ENCODE assay signal across 18 cellular contexts in genomic region chr1:227949341-227949921, GRCh38. TPM values are rescaled to one million over a fixed set of nuclear protein-coding genes. Genes with fewer than 3 reads are reported as not detected.
A peak's percentile ranks its signal among the peaks of the same experiment; 100 is the strongest.
DNase-seq lines count a peak whose midpoint lies in the region; ATAC-seq, FAIRE-seq and TF ChIP-seq lines count a peak whose summit lies in the region.
"Had no signal": no experiment of that assay in that cellular context is flagged by ENCODE, and none has a peak within 500 bp of the region (broad histone marks: within the 10 kb centered on the region; RNA-seq: fewer than 3 reads in every experiment).

No MANE protein-coding gene starts in this region.

- TF ChIP-seq CTCF in mammary epithelial cell (conservative IDR thresholded peaks at IDR 0.05 in 1 of 2, IDR thresholded peaks at IDR 0.05 in 1 of 2; ENCODE audit: extremely low read depth in 1 of 2, insufficient read depth in 1 of 2, low read depth in 1 of 2, low read length in 2 of 2) (no peak), MCF 10A (IDR thresholded peaks at IDR 0.05; ENCODE audit: unreplicated experiment) (no peak), suprapubic skin (IDR thresholded peaks at IDR 0.05) (no peak)

- H3K4me1 Mint-ChIP-seq in MCF 10A (ENCODE audit: insufficient read depth, unreplicated experiment) = peaks cover 25% of the 10 kb centered on the region
- H3K4me1 Mint-ChIP-seq: activated CD4-positive, alpha-beta T cell treated with anti-CD3 and anti-CD28 coated beads, Interleukin-2, amount 10 ng/mL, durations not matched to agents 24 days and 14 days had no signal

- H3K9me3 Mint-ChIP-seq in MCF 10A (ENCODE audit: unreplicated experiment) = no peaks in the 10 kb centered on the region
- H3K9me3 Mint-ChIP-seq: activated CD4-positive, alpha-beta T cell treated with anti-CD3 and anti-CD28 coated beads, Interleukin-2, amount 10 ng/mL, durations not matched to agents 24 days and 14 days; T-helper 1 cell treated with Interleukin-12 subunit alpha and Interleukin-12 subunit beta and Interleukin-4 antibody, amounts not matched to agents 30 μg/mL and 1 μg/mL, for 36 hours had no signal

- peak overlapping the region; percentile 90 for H3K4me2 ChIP-seq in mammary epithelial cell (ENCODE audit: insufficient read depth, low read depth, low read length)

- no peak for ATAC-seq in GM18858 (IDR thresholded peaks at IDR 0.05; ENCODE audit: unreplicated experiment)

- in situ Hi-C loops in mammary epithelial cell (cut with MboI; ENCODE audit: low sequenced_read_pairs in 2 of 2) = loop anchor here (5.0 to 25.0 kb wide), 3 partner anchors 185 to 462 kb away; no protein-coding TSS in a partner anchor

- H3K9me3 ChIP-seq in mammary epithelial cell (replicated peaks; ENCODE audit: insufficient read depth, low read length) (peaks cover 2% of the 10 kb centered on the region), suprapubic skin (no peaks in the 10 kb centered on the region)
- H3K9me3 ChIP-seq: thoracic aorta had no signal

- peaks cover 19% of the 10 kb centered on the region for H3K27me3 Mint-ChIP-seq in MCF 10A (ENCODE audit: insufficient read depth, unreplicated experiment)

- H3K9ac ChIP-seq in mammary epithelial cell (ENCODE audit: insufficient read depth, low read length) = no peak overlapping the region
- H3K9ac ChIP-seq: BLaER1 had no signal

- CTCF ChIA-PET in mammary epithelial cell (lab: Charles Lee; ENCODE audit: low non-redundant PET) = no interaction called here
- CTCF ChIA-PET in MCF 10A (lab: Yijun Ruan, JAX) = interaction anchor here (0.9 to 1.2 kb wide), 2 partner anchors 50 to 188 kb away, joined by 3 to 5 read pairs; no protein-coding TSS in a partner anchor

- intact Hi-C loops in mammary epithelial cell (cut with micrococcal nuclease) = loop anchor here (5.0 kb wide), 1 partner anchor 52 kb away; no protein-coding TSS in a partner anchor
- intact Hi-C loops in MCF 10A (cut with micrococcal nuclease) = loop anchor here (5.0 kb wide), 1 partner anchor 138 kb away; no protein-coding TSS in a partner anchor

- no peak overlapping the region for H2AFZ ChIP-seq in mammary epithelial cell (ENCODE audit: low read depth, low read length)

- no peak for TF ChIP-seq POLR2A in suprapubic skin (IDR thresholded peaks at IDR 0.05)

- H3K4me1 ChIP-seq in mammary epithelial cell (ENCODE audit: insufficient read depth, low read length) (peaks cover 30% of the 10 kb centered on the region), suprapubic skin (peaks cover 48% of the 10 kb centered on the region)

- no peaks in the 10 kb centered on the region for H3K27me3 ChIP-seq in mammary epithelial cell (ENCODE audit: insufficient read depth, low read length)
- H3K27me3 ChIP-seq in suprapubic skin = peaks cover 9% of the 10 kb centered on the region

- peaks cover 40% of the 10 kb centered on the region for H3K79me2 ChIP-seq in mammary epithelial cell (ENCODE audit: insufficient read depth, low read length)

- H3K27ac ChIP-seq in mammary epithelial cell (ENCODE audit: insufficient read depth, low read depth, low read length) = no peak overlapping the region
- no peak overlapping the region for H3K27ac ChIP-seq in suprapubic skin
- H3K27ac ChIP-seq: BLaER1, thoracic aorta had no signal

- TF ChIP-seq EP300 in suprapubic skin (IDR thresholded peaks at IDR 0.05) = no peak

- H3K27ac Mint-ChIP-seq in MCF 10A (ENCODE audit: low read depth, unreplicated experiment) = no peak overlapping the region
- H3K27ac Mint-ChIP-seq: activated CD4-positive, alpha-beta T cell treated with anti-CD3 and anti-CD28 coated beads, Interleukin-2, amount 10 ng/mL, durations not matched to agents 24 days and 14 days; activated naive CD8-positive, alpha-beta T cell; endodermal cell; T-helper 1 cell treated with Interleukin-12 subunit alpha and Interleukin-12 subunit beta and Interleukin-4 antibody, amounts not matched to agents 30 μg/mL and 1 μg/mL, for 36 hours had no signal

- dilution Hi-C loops in mammary epithelial cell (cut with HindIII; ENCODE audit: low sequenced_read_pairs) = loop anchor here (25.0 kb wide), 1 partner anchor 187 kb away; no protein-coding TSS in a partner anchor

- H3K36me3 ChIP-seq in mammary epithelial cell (ENCODE audit: insufficient read depth, low read length) (no peaks in the 10 kb centered on the region), suprapubic skin (no peaks in the 10 kb centered on the region)
- H3K36me3 ChIP-seq: BLaER1, thoracic aorta had no signal

- no peak for FAIRE-seq in HTR-8/SVneo (lab: Jason Lieb, UNC)
- FAIRE-seq: colon had no signal

- no peak overlapping the region for H3K4me3 Mint-ChIP-seq in MCF 10A (ENCODE audit: unreplicated experiment)

- peak overlapping the region in 1 of 3 experiments; percentile 86 for H3K4me3 ChIP-seq in mammary epithelial cell (replicated peaks in 1 of 3; ENCODE audit: insufficient read depth in 1 of 3, low read depth in 2 of 3, low read length in 3 of 3)
- no peak overlapping the region for H3K4me3 ChIP-seq in suprapubic skin

- POLR2A ChIA-PET in MCF 10A (lab: Yijun Ruan, JAX) = interaction anchor here (0.6 to 3.8 kb wide), 3 partner anchors 15 to 219 kb away, joined by 4 to 38 read pairs (median 6); no protein-coding TSS in a partner anchor

- H3K36me3 Mint-ChIP-seq in MCF 10A (ENCODE audit: insufficient read depth, unreplicated experiment) = no peaks in the 10 kb centered on the region
- H3K36me3 Mint-ChIP-seq: activated naive CD8-positive, alpha-beta T cell had no signal

- DNase-seq in mammary epithelial cell (no peak), MCF 10A (ENCODE audit: unreplicated experiment) (no peak), SK-N-DZ (ENCODE audit: low spot score) (peak; percentile 1), mesenteric fat pad (ENCODE audit: low spot score) (peak; percentile 60), suprapubic skin (ENCODE audit: low spot score in 2 of 2) (peak; percentile 57 to 69), HTR-8/SVneo (ENCODE audit: insufficient read length, low spot score) (no peak), cortex of kidney (lab: John Stamatoyannopoulos, UW) (no peak)
- DNase-seq: activated CD4-positive, alpha-beta T cell treated with anti-CD3 and anti-CD28 coated beads, Interleukin-2, amount 10 ng/mL, durations not matched to agents 24 days and 14 days; NCI-H69; nucleus accumbens; SHP77 treated with DMSO at 0.1 percent for 48 hours had no signal

- no TSS peak for BruUV-seq in mammary epithelial cell (replicated peaks; lab: Mats Ljungman, UMichigan)
- BruUV-seq in MCF 10A (replicated peaks; lab: Mats Ljungman, UMichigan) = no TSS peak

- 100% methylated on average over 3 of the region's 11 CpGs for WGBS in mammary epithelial cell (ENCODE audit: low coverage, missing lambda C conversion rate)
- WGBS in suprapubic skin = 52% methylated on average over 4 of the region's 11 CpGs

- no peaks in the 10 kb centered on the region for H4K20me1 ChIP-seq in mammary epithelial cell (ENCODE audit: insufficient read depth, low read length)

RNA-seq across cellular contexts. Expression of gene WNT9A, which starts 1.7 kb away (rescaled TPM):
- 1 to 10 TPM; 7.1 to 7.2 TPM for total RNA-seq in mammary epithelial cell
- 15.4 TPM for polyA plus RNA-seq in mammary epithelial cell
- polyA minus RNA-seq in mammary epithelial cell = 19.7 TPM
- total RNA-seq in MCF 10A (2022) = 2.6 and 6.6 TPM in 2 replicates
- polyA plus RNA-seq in SK-N-DZ (2014; cell fraction: cytosol; rRNA removed) = 0.38 and 0.44 TPM in 2 replicates
- polyA plus RNA-seq in SK-N-DZ (2014; cell fraction: nucleus; rRNA removed) = 0.46 and 1.2 TPM in 2 replicates
- total RNA-seq in mesenteric fat pad = 1.3 TPM
- total RNA-seq in suprapubic skin = 1 to 10 TPM in 2 of 4 donors, under 1 TPM in 2; 0.85 to 2.6 (median 1.1) TPM
- total RNA-seq: activated CD4-positive, alpha-beta T cell treated with anti-CD3 and anti-CD28 coated beads, Interleukin-2, amount 10 ng/mL, durations not matched to agents 24 days and 14 days had no signal

RNA-seq across cellular contexts. Expression of gene WNT3A, which starts 57.4 kb away (rescaled TPM):
- total RNA-seq in mammary epithelial cell (not detected), MCF 10A (2022) (0.10 TPM in 1 of 2 replicates, not detected in the other), mesenteric fat pad (not detected), suprapubic skin (1 to 10 TPM; 2.8 to 6.3 (median 3.8) TPM)
- polyA plus RNA-seq in mammary epithelial cell = 0.02 TPM
- not detected for polyA minus RNA-seq in mammary epithelial cell
- polyA plus RNA-seq in SK-N-DZ (2014; cell fraction: cytosol; rRNA removed) = not detected in 2 replicates
- polyA plus RNA-seq in SK-N-DZ (2014; cell fraction: nucleus; rRNA removed) = not detected in 2 replicates
- total RNA-seq: activated CD4-positive, alpha-beta T cell treated with anti-CD3 and anti-CD28 coated beads, Interleukin-2, amount 10 ng/mL, durations not matched to agents 24 days and 14 days; thoracic aorta had no signal

Comparison
In these comparisons a context has a peak if more than half of its experiments do, and no peak if none do; other contexts are left out.
1. DNase-seq: peak in SK-N-DZ (single experiment), mesenteric fat pad (single experiment) and suprapubic skin (2 of 2); none in mammary epithelial cell (single experiment), MCF 10A (single experiment), HTR-8/SVneo (single experiment) and cortex of kidney (single experiment).